Comparison of ENCODE assay signal across 8 cellular contexts in genomic region chr12:92034858-92035401, GRCh38.
DNase-seq lines count a peak whose midpoint lies in the region; ATAC-seq and TF ChIP-seq lines count a peak whose summit lies in the region.

No MANE protein-coding gene starts in this region.

- H3K36me3 ChIP-seq in parathyroid adenoma (ENCODE audit: control insufficient read depth, insufficient read depth, low read length), result no peaks in the 10 kb centered on the region

- no peak for TF ChIP-seq CTCF in parathyroid adenoma (IDR thresholded peaks at IDR 0.05)

- H2AFZ ChIP-seq in parathyroid adenoma, result peak overlapping the region; percentile 76

- no peak overlapping the region for H3K9ac ChIP-seq in parathyroid adenoma

- H3K4me3 ChIP-seq in parathyroid adenoma (ENCODE audit: low read depth, low read length), result peak overlapping the region; percentile 29

- peaks cover 13% of the 10 kb centered on the region for H3K4me1 ChIP-seq in parathyroid adenoma

- no peaks in the 10 kb centered on the region for H3K9me3 ChIP-seq in parathyroid adenoma (ENCODE audit: control insufficient read depth, low read length)

- peak overlapping the region; percentile 56 for H3K4me2 ChIP-seq in parathyroid adenoma (ENCODE audit: low read length)

- DNase-seq in C1 segment of cervical spinal cord (lab: John Stamatoyannopoulos, UW) (peak in 9 of 14 donors; percentile 4 to 66 (median 21)), NCI-H526 (lab: John Stamatoyannopoulos, UW) (peak; percentile 76 to 82), fibroblast of the conjunctiva (ENCODE audit: low read depth) (peak; percentile 76), HuH-7 (ENCODE audit: low spot score) (no peak)
- DNase-seq in activated T-helper 1 cell treated with anti-CD3 and anti-CD28 coated beads, Interleukin-2, amount 50 U/mL, for 16 hours (ENCODE audit: low read depth in 1 of 2, low spot score in 1 of 2), result peak; percentile 8 to 9

- no peaks in the 10 kb centered on the region for H3K27me3 ChIP-seq in parathyroid adenoma (ENCODE audit: control insufficient read depth, insufficient read depth, low read length)

- H3K27ac ChIP-seq in parathyroid adenoma, result no peak overlapping the region

- no peaks in the 10 kb centered on the region for H3K79me2 ChIP-seq in parathyroid adenoma

- ATAC-seq in GM19035 (IDR thresholded peaks at IDR 0.05; ENCODE audit: unreplicated experiment) (peak; percentile 83), HG03159 (IDR thresholded peaks at IDR 0.05; ENCODE audit: unreplicated experiment) (peak; percentile 68)
